Comparison of ENCODE assay signal across 8 cellular contexts in genomic region chr12:2959508-2960431, GRCh38. TPM values are rescaled to one million over a fixed set of nuclear protein-coding genes. Genes with fewer than 3 reads are reported as not detected.
DNase-seq lines count a peak whose midpoint lies in the region; ATAC-seq and TF ChIP-seq lines count a peak whose summit lies in the region.

No MANE protein-coding gene starts in this region.

- no peaks in the 10 kb centered on the region for H3K9me3 ChIP-seq in neural cell (ENCODE audit: low read length)

- intact Hi-C loops in activated B cell treated with CpG ODN at 0.5 μM for 24 hours (cut with micrococcal nuclease), result no loop called here

- no peaks in the 10 kb centered on the region for H3K79me2 ChIP-seq in neural cell (replicated peaks; ENCODE audit: insufficient read depth, low read length)

- TF ChIP-seq RAD21 in neural cell (conservative IDR thresholded peaks at IDR 0.05), result no peak

- no peaks in the 10 kb centered on the region for H3K36me3 ChIP-seq in neural cell (ENCODE audit: insufficient read depth, low read length)

- no peak overlapping the region for H3K4me2 ChIP-seq in neural cell (ENCODE audit: low read length)

- no peaks in the 10 kb centered on the region for H3F3A ChIP-seq in neural cell (ENCODE audit: insufficient read depth, low read length, poor library complexity, severe bottlenecking)

- H3K9ac ChIP-seq in neural cell (ENCODE audit: low read length), result peak overlapping the region; percentile 50

- H3K4me3 ChIP-seq in fibroblast of pulmonary artery (replicated peaks; ENCODE audit: low read depth, low read length) (peak overlapping the region; percentile 63), neural cell (ENCODE audit: low read length) (peak overlapping the region; percentile 71)

- DNase-seq in NCI-H2081 (lab: John Stamatoyannopoulos, UW) (peak; percentile 37 to 56), NCI-H2081 treated with DMSO at 0.1 percent for 48 hours (lab: John Stamatoyannopoulos, UW) (no peak), activated B cell treated with CpG ODN at 0.5 μM for 24 hours (no peak), fibroblast of pulmonary artery (ENCODE audit: low read depth) (peak; percentile 63), KG1 (lab: John Stamatoyannopoulos, UW) (no peak)

- H3K27me3 Mint-ChIP-seq in IgD-negative memory B cell (peaks cover 51% of the 10 kb centered on the region), activated B cell treated with CpG ODN at 0.5 μM for 24 hours (peaks cover 51% of the 10 kb centered on the region)

- POLR2A ChIA-PET in activated B cell treated with CpG ODN at 0.5 μM for 24 hours (lab: Charles Lee), result no interaction called here

- H3K4me1 Mint-ChIP-seq in IgD-negative memory B cell (peaks cover 3 to 15% (median 8%) of the 10 kb centered on the region in 3 donors), activated B cell treated with CpG ODN at 0.5 μM for 24 hours (peaks cover 17% of the 10 kb centered on the region)

- no peak overlapping the region for H3K27ac ChIP-seq in neural cell (ENCODE audit: low read length)

- H3K36me3 Mint-ChIP-seq in IgD-negative memory B cell (no peaks in the 10 kb centered on the region), activated B cell treated with CpG ODN at 0.5 μM for 24 hours (ENCODE audit: low read depth) (no peaks in the 10 kb centered on the region)

- H3K4me3 Mint-ChIP-seq in IgD-negative memory B cell (peak overlapping the region in 3 of 4 donors; percentile 60 to 86 (median 84)), activated B cell treated with CpG ODN at 0.5 μM for 24 hours (peak overlapping the region; percentile 76)

- ATAC-seq in activated B cell treated with CpG ODN at 0.5 μM for 24 hours (ENCODE audit: low read depth) (no peak), GM19397 (IDR thresholded peaks at IDR 0.05; ENCODE audit: unreplicated experiment) (no peak)

- H4K20me1 ChIP-seq in neural cell (ENCODE audit: insufficient read depth), result no peaks in the 10 kb centered on the region

- H3K27me3 ChIP-seq in neural cell (ENCODE audit: insufficient read depth, low read depth, low read length), result peaks cover 44% of the 10 kb centered on the region

- CTCF ChIA-PET in activated B cell treated with CpG ODN at 0.5 μM for 24 hours (lab: Charles Lee), result no interaction called here

- no peak overlapping the region for H2AFZ ChIP-seq in neural cell (ENCODE audit: low read depth, low read length)

- H3K27ac Mint-ChIP-seq in IgD-negative memory B cell, result no peak overlapping the region
- H3K27ac Mint-ChIP-seq in activated B cell treated with CpG ODN at 0.5 μM for 24 hours, result no peak overlapping the region

- peaks cover 0 to 1% (median 0%) of the 10 kb centered on the region in 3 donors for H3K9me3 Mint-ChIP-seq in IgD-negative memory B cell
- H3K9me3 Mint-ChIP-seq in activated B cell treated with CpG ODN at 0.5 μM for 24 hours, result no peaks in the 10 kb centered on the region

- no peak for TF ChIP-seq EP300 in neural cell (conservative IDR thresholded peaks at IDR 0.05; ENCODE audit: poor library complexity, severe bottlenecking)

- H3K9me2 ChIP-seq in neural cell (ENCODE audit: insufficient read depth, low read length), result no peaks in the 10 kb centered on the region

- TF ChIP-seq CTCF in activated B cell treated with CpG ODN at 0.5 μM for 24 hours (IDR thresholded peaks at IDR 0.05) (no peak), fibroblast of pulmonary artery (IDR thresholded peaks at IDR 0.05; ENCODE audit: low read length, missing control alignments) (no peak), neural cell (IDR thresholded peaks at IDR 0.05; ENCODE audit: poor library complexity, severe bottlenecking) (no peak)

TF ChIP-seq in neural cell, 6 proteins besides CTCF, POLR2A, EP300 and RAD21:
- peak; percentile 56 for TF ChIP-seq MXI1 (conservative IDR thresholded peaks at IDR 0.05; ENCODE audit: poor library complexity, severe bottlenecking)
- no peak for TF ChIP-seq TAF1 (IDR thresholded peaks at IDR 0.05; ENCODE audit: low read depth)
- TF ChIP-seq REST (IDR thresholded peaks at IDR 0.05; ENCODE audit: borderline replicate concordance), result peak; percentile 92

RNA-seq across cellular contexts. Expression of gene TEAD4, which starts 0.6 kb away (rescaled TPM):
- polyA plus RNA-seq in IgD-negative memory B cell, result not detected
- 0.27 TPM in 1 of 2 replicates, not detected in the other for total RNA-seq in activated B cell treated with CpG ODN at 0.5 μM for 24 hours
- polyA plus RNA-seq in neural cell, result 1.5 and 1.6 TPM in 2 replicates
- polyA minus RNA-seq in neural cell, result 1.2 and 1.7 TPM in 2 replicates

Comparison
In these comparisons a context has a peak if more than half of its experiments do, and no peak if none do; other contexts are left out.
1. DNase-seq: peak in NCI-H2081 (2 of 2) and fibroblast of pulmonary artery (single experiment); none in NCI-H2081 treated with DMSO at 0.1 percent for 48 hours (single experiment), activated B cell treated with CpG ODN at 0.5 μM for 24 hours (single experiment) and KG1 (single experiment).